In the genomic region with DNA sequence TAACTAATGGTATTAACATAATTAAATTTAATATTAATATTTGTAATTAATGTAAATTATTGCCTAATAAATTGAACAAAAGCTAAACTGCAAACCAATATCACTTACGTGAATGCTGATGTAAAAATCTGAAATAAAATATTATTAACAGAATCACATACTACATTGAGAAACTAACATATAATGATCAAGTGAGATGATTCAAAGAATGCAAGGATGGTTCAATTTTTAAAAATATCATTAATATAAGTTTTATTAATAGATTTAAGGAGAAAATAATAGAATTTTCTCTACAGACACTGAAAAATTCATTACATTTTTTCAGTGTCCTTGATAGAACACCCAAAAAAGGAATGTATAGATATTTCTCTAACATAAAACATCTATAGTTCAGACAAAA, we compare ENCODE assay signal across 16 cellular contexts. TPM values are rescaled to one million over a fixed set of nuclear protein-coding genes. Genes with fewer than 3 reads are reported as not detected.
DNase-seq lines count a peak whose midpoint lies in the region; ATAC-seq, FAIRE-seq and TF ChIP-seq lines count a peak whose summit lies in the region.
"Had no signal": no experiment of that assay in that cellular context is flagged by ENCODE, and none has a peak within 500 bp of the region (broad histone marks: within the 10 kb centered on the region; RNA-seq: fewer than 3 reads in every experiment).

No MANE protein-coding gene starts in this region.

- H2AFZ ChIP-seq in Karpas-422 (ENCODE audit: low read length): no peak overlapping the region

- FAIRE-seq in A204.1 (lab: Jason Lieb, UNC): peak; percentile 84
- peak; percentile 95 for FAIRE-seq in kidney (lab: Jason Lieb, UNC)
- FAIRE-seq: H1 had no signal

- H3K9me3 ChIP-seq in Karpas-422 (ENCODE audit: low read length) (0 out of 2 replicates have a peak, but pooled peaks cover 6% of the 10 kb centered on the region), endodermal cell (ENCODE audit: control insufficient read depth, low read length) (peaks cover 19% of the 10 kb centered on the region), kidney (ENCODE audit: control insufficient read depth in 1 of 2, low read length in 2 of 2) (peaks cover 0 to 7% of the 10 kb centered on the region in 2 donors)

- TF ChIP-seq CTCF in endodermal cell (conservative IDR thresholded peaks at IDR 0.05): no peak
- TF ChIP-seq CTCF in kidney (IDR thresholded peaks at IDR 0.05; ENCODE audit: borderline replicate concordance, extremely low read depth, insufficient read depth): no peak

- peaks cover 4% of the 10 kb centered on the region for H3K4me1 Mint-ChIP-seq in endodermal cell
- H3K4me1 Mint-ChIP-seq in activated CD8-positive, alpha-beta T cell treated with anti-CD3 and anti-CD28 coated beads, Interleukin-2, amount 10 ng/mL, durations not matched to agents 7 days and 5 days (ENCODE audit: low read depth): no peaks in the 10 kb centered on the region
- H3K4me1 Mint-ChIP-seq: CD14-positive monocyte; CD4-positive, alpha-beta memory T cell had no signal

- H3K79me2 ChIP-seq in Karpas-422 (ENCODE audit: low read length): peaks cover 32% of the 10 kb centered on the region

- H3K9me2 ChIP-seq in Karpas-422 (replicated peaks; ENCODE audit: insufficient read depth, low read length): no peaks in the 10 kb centered on the region

- DNase-seq in Karpas-422 (peak; percentile 58), endodermal cell (no peak), kidney (no peak), NCI-H226 (no peak)
- no peak for DNase-seq in activated CD8-positive, alpha-beta T cell treated with anti-CD3 and anti-CD28 coated beads, Interleukin-2, amount 10 ng/mL, durations not matched to agents 7 days and 5 days
- DNase-seq: CD4-positive, alpha-beta memory T cell; DMS153; DMS79; GF-D8; H9 had no signal

- POLR2A ChIA-PET in activated CD8-positive, alpha-beta T cell treated with anti-CD3 and anti-CD28 coated beads, Interleukin-2, amount 10 ng/mL, durations not matched to agents 7 days and 5 days (lab: Charles Lee): no interaction called here

- H3K4me1 ChIP-seq in Karpas-422 (ENCODE audit: low read length) (no peaks in the 10 kb centered on the region), endodermal cell (ENCODE audit: control insufficient read depth, insufficient read depth, low read length) (no peaks in the 10 kb centered on the region), kidney (ENCODE audit: control insufficient read depth in 1 of 2, insufficient read depth in 1 of 2, low read depth in 1 of 2, low read length in 2 of 2) (no peaks in the 10 kb centered on the region)
- H3K4me1 ChIP-seq: BLaER1 had no signal

- CTCF ChIA-PET in activated CD8-positive, alpha-beta T cell treated with anti-CD3 and anti-CD28 coated beads, Interleukin-2, amount 10 ng/mL, durations not matched to agents 7 days and 5 days (lab: Charles Lee): no interaction called here

- peaks cover 8% of the 10 kb centered on the region for H3K9me3 Mint-ChIP-seq in endodermal cell
- peaks cover 12% of the 10 kb centered on the region for H3K9me3 Mint-ChIP-seq in activated CD8-positive, alpha-beta T cell treated with anti-CD3 and anti-CD28 coated beads, Interleukin-2, amount 10 ng/mL, durations not matched to agents 7 days and 5 days (ENCODE audit: insufficient read depth)

- H3K27ac Mint-ChIP-seq in endodermal cell: no peak overlapping the region
- no peak overlapping the region for H3K27ac Mint-ChIP-seq in activated CD8-positive, alpha-beta T cell treated with anti-CD3 and anti-CD28 coated beads, Interleukin-2, amount 10 ng/mL, durations not matched to agents 7 days and 5 days
- H3K27ac Mint-ChIP-seq: CD14-positive monocyte, H9 had no signal

- H4K20me1 ChIP-seq in Karpas-422 (ENCODE audit: insufficient read depth, low read depth, low read length): no peaks in the 10 kb centered on the region
- H4K20me1 ChIP-seq: BLaER1 had no signal

- H3K27me3 ChIP-seq in Karpas-422 (ENCODE audit: low read length) (no peaks in the 10 kb centered on the region), endodermal cell (ENCODE audit: control insufficient read depth, insufficient read depth, low read length, poor library complexity, severe bottlenecking) (no peaks in the 10 kb centered on the region)
- H3K27me3 ChIP-seq: BLaER1 had no signal

- H3K27ac ChIP-seq in Karpas-422 (ENCODE audit: low read length) (no peak overlapping the region), endodermal cell (ENCODE audit: low read depth, low read length) (no peak overlapping the region), kidney (ENCODE audit: low read depth in 2 of 2, low read length in 2 of 2) (no peak overlapping the region)
- H3K27ac ChIP-seq: 22Rv1, BLaER1 had no signal

- no CpG with 5 or more reads among the region's 1 CpG for WGBS in endodermal cell (ENCODE audit: insufficient coverage in 1 of 2, insufficient read length in 1 of 2), 2 experiments

- H3K9ac ChIP-seq in Karpas-422 (ENCODE audit: low read length) (no peak overlapping the region), endodermal cell (ENCODE audit: extremely low read depth, low read length, poor library complexity, severe bottlenecking) (no peak overlapping the region), kidney (ENCODE audit: low read length in 2 of 2) (no peak overlapping the region)
- H3K9ac ChIP-seq: BLaER1 had no signal

- H3K4me3 ChIP-seq in Karpas-422 (ENCODE audit: low read length) (no peak overlapping the region), endodermal cell (ENCODE audit: low read length) (peak overlapping the region; percentile 26), kidney (ENCODE audit: low read length in 2 of 2) (no peak overlapping the region)
- H3K4me3 ChIP-seq: BLaER1 had no signal

- H3K36me3 ChIP-seq in Karpas-422 (ENCODE audit: insufficient read depth, low read length) (peaks cover 64% of the 10 kb centered on the region), endodermal cell (ENCODE audit: control insufficient read depth, insufficient read depth, low read length) (peaks cover 71% of the 10 kb centered on the region), kidney (ENCODE audit: control insufficient read depth in 1 of 2, insufficient read depth in 2 of 2, low read length in 2 of 2) (no peaks in the 10 kb centered on the region)

- H3K4me2 ChIP-seq in Karpas-422 (ENCODE audit: low read depth, low read length, poor library complexity, severe bottlenecking): no peak overlapping the region
- H3K4me2 ChIP-seq: BLaER1 had no signal

- no peak overlapping the region for H3K4me3 Mint-ChIP-seq in endodermal cell
- H3K4me3 Mint-ChIP-seq in activated CD8-positive, alpha-beta T cell treated with anti-CD3 and anti-CD28 coated beads, Interleukin-2, amount 10 ng/mL, durations not matched to agents 7 days and 5 days: no peak overlapping the region
- H3K4me3 Mint-ChIP-seq: CD14-positive monocyte, H9 had no signal

- no peak for ATAC-seq in HG03139 (IDR thresholded peaks at IDR 0.05; ENCODE audit: unreplicated experiment)
- no peak for ATAC-seq in activated CD8-positive, alpha-beta T cell treated with anti-CD3 and anti-CD28 coated beads, Interleukin-2, amount 10 ng/mL, durations not matched to agents 7 days and 5 days

- H3K36me3 Mint-ChIP-seq in endodermal cell (ENCODE audit: low read depth): peaks cover 57% of the 10 kb centered on the region
- H3K36me3 Mint-ChIP-seq in activated CD8-positive, alpha-beta T cell treated with anti-CD3 and anti-CD28 coated beads, Interleukin-2, amount 10 ng/mL, durations not matched to agents 7 days and 5 days (ENCODE audit: low read depth): peaks cover 61% of the 10 kb centered on the region

- intact Hi-C loops in kidney (cut with DNase I): no loop called here

- H3K27me3 Mint-ChIP-seq in endodermal cell (ENCODE audit: insufficient read depth): no peaks in the 10 kb centered on the region
- no peaks in the 10 kb centered on the region for H3K27me3 Mint-ChIP-seq in activated CD8-positive, alpha-beta T cell treated with anti-CD3 and anti-CD28 coated beads, Interleukin-2, amount 10 ng/mL, durations not matched to agents 7 days and 5 days (ENCODE audit: low read depth)
- H3K27me3 Mint-ChIP-seq: CD4-positive, alpha-beta memory T cell had no signal

RNA-seq across cellular contexts. Expression of a gene that starts 23.5 kb away (rescaled TPM):
- 175 and 183 TPM in 2 replicates for total RNA-seq in Karpas-422 (2014; rRNA removed; shearing (Covaris generic); ENCODE audit: low replicate concordance)
- total RNA-seq in endodermal cell (10 to 100 TPM; 60.2 to 85.2 TPM), kidney (31.4 TPM)
- 96.3 TPM for polyA plus RNA-seq in endodermal cell (2013, experiment 1 of 2)
- polyA plus RNA-seq in endodermal cell (2013, experiment 2 of 2): 89.8 TPM
- polyA plus RNA-seq in kidney (ENCODE audit: insufficient read depth, low read depth, low replicate concordance): 36.8 TPM
- total RNA-seq in activated CD8-positive, alpha-beta T cell treated with anti-CD3 and anti-CD28 coated beads, Interleukin-2, amount 10 ng/mL, durations not matched to agents 7 days and 5 days: 10 to 100 TPM; 19.8 to 25.0 TPM
